ENCODE assay signal across 16 cellular contexts in genomic region chr12:7872565-7873304, GRCh38. TPM values are rescaled to one million over a fixed set of nuclear protein-coding genes. Genes with fewer than 3 reads are reported as not detected.
DNase-seq lines count a peak whose midpoint lies in the region; ATAC-seq and TF ChIP-seq lines count a peak whose summit lies in the region.
"Had no signal": no experiment of that assay in that cellular context is flagged by ENCODE, and none has a peak within 500 bp of the region (broad histone marks: within the 10 kb centered on the region; RNA-seq: fewer than 3 reads in every experiment).

Gene SLC2A14, minus strand, starts transcription at chr12:7872915. Its CDS starts 3,035 bp downstream, at chr12:7869880.

- peak in 1 of 8 donors; percentile 39 for ATAC-seq in heart right ventricle
- no peak for ATAC-seq in Right ventricle myocardium inferior
- ATAC-seq in left lung = no peak
- ATAC-seq in upper lobe of right lung = peak; percentile 31
- no peak for ATAC-seq in GM21423 (IDR thresholded peaks at IDR 0.05; ENCODE audit: unreplicated experiment)
- no peak for ATAC-seq in HG02571 (IDR thresholded peaks at IDR 0.05; ENCODE audit: unreplicated experiment)
- ATAC-seq: gastrocnemius medialis had no signal

- H3K79me2 ChIP-seq in mammary epithelial cell (ENCODE audit: insufficient read depth, low read length) = no peaks in the 10 kb centered on the region

- intact Hi-C loops in heart right ventricle (cut with DNase I) (no loop called here), Right ventricle myocardium inferior (cut with DNase I) (no loop called here), mammary epithelial cell (cut with micrococcal nuclease) (no loop called here), left lung (cut with DNase I) (no loop called here), upper lobe of right lung (cut with DNase I) (no loop called here)

- peak within 1 kb of the TSS; percentile 22 for H3K4me2 ChIP-seq in mammary epithelial cell (ENCODE audit: insufficient read depth, low read depth, low read length)

- 9 to 10% methylated on average over 63 of the region's 63 CpGs for WGBS in heart right ventricle, 2 donors
- WGBS in mammary epithelial cell (ENCODE audit: low coverage, missing lambda C conversion rate) = 25% methylated on average over 24 of the region's 63 CpGs

- no peaks in the 10 kb centered on the region for H4K20me1 ChIP-seq in mammary epithelial cell (ENCODE audit: insufficient read depth, low read length)

- peaks cover 0 to 8% (median 0%) of the 10 kb centered on the region in 9 donors for H3K4me1 ChIP-seq in heart right ventricle
- H3K4me1 ChIP-seq in mammary epithelial cell (ENCODE audit: insufficient read depth, low read length) = no peaks in the 10 kb centered on the region
- H3K4me1 ChIP-seq in left lung = no peaks in the 10 kb centered on the region
- peaks cover 4% of the 10 kb centered on the region for H3K4me1 ChIP-seq in upper lobe of right lung
- H3K4me1 ChIP-seq: gastrocnemius medialis had no signal

- H3K36me3 ChIP-seq in heart right ventricle = no peaks in the 10 kb centered on the region
- H3K36me3 ChIP-seq in mammary epithelial cell (ENCODE audit: insufficient read depth, low read length) = no peaks in the 10 kb centered on the region
- no peaks in the 10 kb centered on the region for H3K36me3 ChIP-seq in left lung
- H3K36me3 ChIP-seq in upper lobe of right lung = no peaks in the 10 kb centered on the region
- H3K36me3 ChIP-seq: gastrocnemius medialis, upper lobe of left lung had no signal

- BruUV-seq in mammary epithelial cell (replicated peaks; lab: Mats Ljungman, UMichigan) = no TSS peak

- no peak within 1 kb of the TSS for H3K9ac ChIP-seq in mammary epithelial cell (ENCODE audit: insufficient read depth, low read length)

- peaks cover 0 to 50% (median 42%) of the 10 kb centered on the region in 7 donors for H3K27me3 ChIP-seq in heart right ventricle
- H3K27me3 ChIP-seq in mammary epithelial cell (ENCODE audit: insufficient read depth, low read length) = peaks cover 11% of the 10 kb centered on the region
- peaks cover 16 to 39% of the 10 kb centered on the region in 2 donors for H3K27me3 ChIP-seq in left lung
- peaks cover 24% of the 10 kb centered on the region for H3K27me3 ChIP-seq in upper lobe of right lung

- peak within 1 kb of the TSS in 6 of 10 donors; percentile 15 to 36 (median 26) for H3K4me3 ChIP-seq in heart right ventricle
- H3K4me3 ChIP-seq in mammary epithelial cell (replicated peaks in 1 of 3; ENCODE audit: insufficient read depth in 1 of 3, low read depth in 2 of 3, low read length in 3 of 3) = no peak within 1 kb of the TSS
- H3K4me3 ChIP-seq in left lung = peak within 1 kb of the TSS; percentile 1 to 2
- H3K4me3 ChIP-seq in upper lobe of right lung = no peak within 1 kb of the TSS
- H3K4me3 ChIP-seq: upper lobe of left lung had no signal

- dilution Hi-C loops in mammary epithelial cell (cut with HindIII; ENCODE audit: low sequenced_read_pairs) = no loop called here

- H3K27ac ChIP-seq in heart right ventricle (no peak within 1 kb of the TSS), mammary epithelial cell (ENCODE audit: insufficient read depth, low read depth, low read length) (no peak within 1 kb of the TSS), left lung (no peak within 1 kb of the TSS), upper lobe of right lung (no peak within 1 kb of the TSS)
- H3K27ac ChIP-seq: gastrocnemius medialis, upper lobe of left lung had no signal

- peak within 1 kb of the TSS; percentile 41 for H2AFZ ChIP-seq in mammary epithelial cell (ENCODE audit: low read depth, low read length)

- DNase-seq in heart right ventricle (no peak), Right ventricle myocardium inferior (ENCODE audit: missing footprints) (no peak), mammary epithelial cell (no peak), left lung (no peak), upper lobe of right lung (no peak), SW480 (ENCODE audit: low spot score) (no peak)
- DNase-seq: activated CD4-positive, alpha-beta T cell treated with anti-CD3 and anti-CD28 coated beads, Interleukin-2, amount 50 U/mL, for 4 hours; DND-41; gastrocnemius medialis; kidney glomerular epithelial cell; NCI-H2029 treated with DMSO at 0.1 percent for 48 hours; NCI-H82; T1000 had no signal

- H3K9me3 ChIP-seq in heart right ventricle (no peaks in the 10 kb centered on the region), mammary epithelial cell (replicated peaks; ENCODE audit: insufficient read depth, low read length) (no peaks in the 10 kb centered on the region), left lung (no peaks in the 10 kb centered on the region), upper lobe of right lung (no peaks in the 10 kb centered on the region)
- H3K9me3 ChIP-seq: gastrocnemius medialis, upper lobe of left lung had no signal

- in situ Hi-C loops in mammary epithelial cell (cut with MboI; ENCODE audit: low sequenced_read_pairs in 2 of 2) = no loop called here

- no peak for TF ChIP-seq CTCF in heart right ventricle (IDR thresholded peaks at IDR 0.05)
- TF ChIP-seq CTCF in mammary epithelial cell (conservative IDR thresholded peaks at IDR 0.05 in 1 of 2, IDR thresholded peaks at IDR 0.05 in 1 of 2; ENCODE audit: extremely low read depth in 1 of 2, insufficient read depth in 1 of 2, low read depth in 1 of 2, low read length in 2 of 2) = no peak
- no peak for TF ChIP-seq CTCF in left lung (IDR thresholded peaks at IDR 0.05)
- no peak for TF ChIP-seq CTCF in upper lobe of right lung (IDR thresholded peaks at IDR 0.05)

- CTCF ChIA-PET in mammary epithelial cell (lab: Charles Lee; ENCODE audit: low non-redundant PET) = no interaction called here

RNA-seq across cellular contexts. Expression of gene SLC2A14, which starts in this region (rescaled TPM):
- total RNA-seq in heart right ventricle (under 1 TPM in 3 of 10 donors, not detected in 7; 0.22 to 0.95 (median 0.39) TPM), Right ventricle myocardium inferior (not detected), mammary epithelial cell (under 1 TPM in 1 of 2 donors, not detected in 1; 0.17 TPM), left lung (1 to 10 TPM in 1 of 2 donors, under 1 TPM in 1; 0.10 to 2.5 TPM), upper lobe of right lung (not detected)
- polyA plus RNA-seq in heart right ventricle (not detected), mammary epithelial cell (0.11 TPM)
- not detected for polyA minus RNA-seq in mammary epithelial cell
- total RNA-seq: gastrocnemius medialis had no signal

Comparison
In these comparisons a context has a peak if more than half of its experiments do, and no peak if none do; other contexts are left out.
1. Peak in ATAC-seq in upper lobe of right lung; RNA of the gene not detected or under 1 TPM.
2. H3K4me3 ChIP-seq: peak in heart right ventricle (6 of 10) and left lung (2 of 2); none in mammary epithelial cell (0 of 3) and upper lobe of right lung (single experiment).